In genomic region chr10:32049113-32049512, GRCh38 we compare ENCODE assay signal across 14 cellular contexts. TPM values are rescaled to one million over a fixed set of nuclear protein-coding genes. Genes with fewer than 3 reads are reported as not detected.
DNase-seq lines count a peak whose midpoint lies in the region; ATAC-seq, FAIRE-seq and TF ChIP-seq lines count a peak whose summit lies in the region.
"Had no signal": no experiment of that assay in that cellular context is flagged by ENCODE, and none has a peak within 500 bp of the region (broad histone marks: within the 10 kb centered on the region; RNA-seq: fewer than 3 reads in every experiment).

No MANE protein-coding gene starts in this region.

- CTCF ChIA-PET in HepG2 (lab: Yijun Ruan, JAX; ENCODE audit: low intra/inter-chr PET ratio, low total read pairs) = no interaction called here

- no peak overlapping the region for H4K8ac ChIP-seq in mesenchymal stem cell (ENCODE audit: low read length)

- H4K20me1 ChIP-seq in HepG2 (ENCODE audit: insufficient read depth, low read length) = peaks cover 92% of the 10 kb centered on the region

- H3K79me2 ChIP-seq in HepG2 (ENCODE audit: insufficient read depth, low read length) = peaks cover 100% of the 10 kb centered on the region

- no peak overlapping the region for H3K23ac ChIP-seq in mesenchymal stem cell (ENCODE audit: low read length in 2 of 2)

- no peak overlapping the region for H2BK12ac ChIP-seq in mesenchymal stem cell (ENCODE audit: low read length in 2 of 2)

- TF ChIP-seq CTCF in HepG2 (CRISPR knock-in tag; IDR thresholded peaks at IDR 0.05) (no peak), right lobe of liver (IDR thresholded peaks at IDR 0.05) (no peak), astrocyte of the spinal cord (IDR thresholded peaks at IDR 0.05; ENCODE audit: low read depth, low read length) (no peak)

- FAIRE-seq in HepG2 (lab: Jason Lieb, UNC) = no peak

- WGBS in HepG2 (ENCODE audit: low lambda C conversion rate) = 72% methylated on average over 4 of the region's 4 CpGs
- 66% methylated on average over 4 of the region's 4 CpGs for WGBS in right lobe of liver (ENCODE audit: insufficient coverage, low coverage, low lambda C conversion rate, missing lambda C conversion rate)
- WGBS in mesenchymal stem cell = 86% methylated on average over 1 of the region's 4 CpGs

- intact Hi-C loops in HepG2 (cut with micrococcal nuclease; ENCODE audit: unreplicated experiment) (loop anchor here (2.0 kb wide), 1 partner anchor 30 kb away; no protein-coding TSS in a partner anchor), right lobe of liver (cut with DNase I) (no loop called here)

- H3K14ac ChIP-seq in mesenchymal stem cell (ENCODE audit: low read length in 2 of 2) = no peak overlapping the region

- H4K91ac ChIP-seq in mesenchymal stem cell (ENCODE audit: low read length) = no peak overlapping the region

- DNase-seq in HepG2 (ENCODE audit: low spot score) = no peak
- DNase-seq in right lobe of liver = no peak
- peak; percentile 47 for DNase-seq in astrocyte of the spinal cord (ENCODE audit: low read depth, low spot score)
- DNase-seq in mesenchymal stem cell = no peak
- DNase-seq in NCI-H2196 treated with DMSO at 0.1 percent for 48 hours (lab: John Stamatoyannopoulos, UW; ENCODE audit: unreplicated experiment) = no peak
- DNase-seq in SIG-M5 treated with dmso at 0.1 percent for 504 hours (lab: John Stamatoyannopoulos, UW; ENCODE audit: unreplicated experiment) = no peak
- no peak for DNase-seq in stimulated activated CD4-positive, alpha-beta T cell treated with anti-CD3 and anti-CD28 coated beads, Interleukin-12 subunit alpha, Interleukin-12 subunit beta, amount 100 ng/mL, for 4 hours
- DNase-seq in stimulated activated naive CD4-positive, alpha-beta T cell treated with Interleukin-2 at 50 U/mL for 16 hours (lab: John Stamatoyannopoulos, UW) = no peak
- DNase-seq: activated B cell treated with CpG ODN at 0.5 μM for 24 hours, activated gamma-delta T cell, NCI-H1092, NCI-H526, SIG-M5 had no signal

- no peak overlapping the region for H2BK120ac ChIP-seq in mesenchymal stem cell (ENCODE audit: low read depth, low read length)

- POLR2A ChIA-PET in HepG2 (lab: Yijun Ruan, JAX) = no interaction called here

- H3K4me3 ChIP-seq in HepG2 (replicated peaks in 1 of 3; ENCODE audit: insufficient read depth in 1 of 3, low read depth in 2 of 3, low read length in 3 of 3) = no peak overlapping the region
- no peak overlapping the region for H3K4me3 ChIP-seq in right lobe of liver
- no peak overlapping the region for H3K4me3 ChIP-seq in astrocyte of the spinal cord (ENCODE audit: low read depth, low read length)
- no peak overlapping the region for H3K4me3 ChIP-seq in mesenchymal stem cell (ENCODE audit: insufficient read depth in 1 of 2, low read depth in 1 of 2, low read length in 2 of 2)
- H3K4me3 ChIP-seq: thoracic aorta had no signal

- BruUV-seq in HepG2 (replicated peaks; lab: Mats Ljungman, UMichigan) = no TSS peak

- H3K4me2 ChIP-seq in HepG2 (ENCODE audit: low read depth, low read length) (peak overlapping the region; percentile 75; the same call in 1 of the 2 replicates), mesenchymal stem cell (ENCODE audit: low read length, poor library complexity, severe bottlenecking) (no peak overlapping the region)

- no peaks in the 10 kb centered on the region for H3K27me3 ChIP-seq in HepG2 (ENCODE audit: control insufficient read depth in 1 of 2, insufficient read depth in 2 of 2, low read length in 2 of 2)
- H3K27me3 ChIP-seq in right lobe of liver = no peaks in the 10 kb centered on the region
- H3K27me3 ChIP-seq in mesenchymal stem cell (ENCODE audit: control insufficient read depth in 1 of 2, insufficient read depth in 1 of 2, low read length in 2 of 2) = no peaks in the 10 kb centered on the region

- no peak overlapping the region for H3K4ac ChIP-seq in mesenchymal stem cell (ENCODE audit: low read depth in 1 of 2, low read length in 2 of 2)

- H3K9ac ChIP-seq in HepG2 (ENCODE audit: insufficient read depth, low read depth, low read length) (no peak overlapping the region), mesenchymal stem cell (ENCODE audit: low read length) (no peak overlapping the region)

- H3K4me1 ChIP-seq in HepG2 (ENCODE audit: insufficient read depth, low read length) (peaks cover 76% of the 10 kb centered on the region), right lobe of liver (peaks cover 0 to 37% (median 5%) of the 10 kb centered on the region in 4 donors), mesenchymal stem cell (ENCODE audit: control insufficient read depth, insufficient read depth, low read depth, low read length) (peaks cover 5% of the 10 kb centered on the region)

- no peak overlapping the region for H2AK5ac ChIP-seq in mesenchymal stem cell (ENCODE audit: low read length, severe bottlenecking)

- H3K9me3 ChIP-seq in HepG2 (ENCODE audit: low read length) = no peaks in the 10 kb centered on the region
- no peaks in the 10 kb centered on the region for H3K9me3 ChIP-seq in right lobe of liver
- H3K9me3 ChIP-seq in mesenchymal stem cell (ENCODE audit: control insufficient read depth, low read length) = no peaks in the 10 kb centered on the region
- H3K9me3 ChIP-seq: thoracic aorta had no signal

- TF ChIP-seq POLR2A in HepG2 (IDR thresholded peaks at IDR 0.05; ENCODE audit: insufficient read depth in 1 of 2, low read depth in 2 of 2, low read length in 2 of 2) (no peak), right lobe of liver (IDR thresholded peaks at IDR 0.05) (no peak)

- H3K18ac ChIP-seq in mesenchymal stem cell (ENCODE audit: low read depth in 1 of 2, low read length in 2 of 2) = no peak overlapping the region

- ATAC-seq in HepG2 (no peak), right lobe of liver (no peak)

- H3K36me3 ChIP-seq in HepG2 (replicated peaks in 1 of 2; ENCODE audit: control insufficient read depth in 1 of 2, insufficient read depth in 2 of 2, low read length in 2 of 2) (peaks cover 16 to 58% of the 10 kb centered on the region in 2 experiments), right lobe of liver (peaks cover 0 to 16% (median 4%) of the 10 kb centered on the region in 4 donors), mesenchymal stem cell (ENCODE audit: control insufficient read depth in 1 of 2, insufficient read depth in 2 of 2, low read depth in 1 of 2, low read length in 2 of 2) (peaks cover 4 to 47% of the 10 kb centered on the region in 2 experiments)

- no peak overlapping the region for H3K27ac ChIP-seq in HepG2 (ENCODE audit: extremely low read length, insufficient read depth, low read length)
- H3K27ac ChIP-seq in right lobe of liver = no peak overlapping the region
- peak overlapping the region; percentile 48 for H3K27ac ChIP-seq in mesenchymal stem cell (ENCODE audit: low read length, poor library complexity, severe bottlenecking)
- H3K27ac ChIP-seq: thoracic aorta had no signal

- in situ Hi-C loops in HepG2 (cut with HindIII; ENCODE audit: extremely low pct_ligation_motif_present, low pct_unique_long_range_greater_than_20kb) (no loop called here), astrocyte of the spinal cord (cut with HindIII; ENCODE audit: low sequenced_read_pairs) (no loop called here)

- no peak for TF ChIP-seq RAD21 in HepG2 (CRISPR knock-in tag; IDR thresholded peaks at IDR 0.05)

- H2BK5ac ChIP-seq in mesenchymal stem cell (ENCODE audit: low read depth, low read length, poor library complexity, severe bottlenecking) = no peak overlapping the region

- no peak overlapping the region for H2BK15ac ChIP-seq in mesenchymal stem cell (ENCODE audit: low read depth, poor library complexity, severe bottlenecking)

- no peaks in the 10 kb centered on the region for H3K79me1 ChIP-seq in mesenchymal stem cell (replicated peaks; ENCODE audit: low read length, poor library complexity, severe bottlenecking)

- H2AFZ ChIP-seq in HepG2 (ENCODE audit: low read length) (no peak overlapping the region), mesenchymal stem cell (ENCODE audit: low read depth, low read length) (no peak overlapping the region)

- TF ChIP-seq EP300 in HepG2 (IDR thresholded peaks at IDR 0.05; ENCODE audit: low read depth in 2 of 2, low read length in 2 of 2) (no peak), HepG2 (CRISPR knock-in tag; IDR thresholded peaks at IDR 0.05; ENCODE audit: borderline replicate concordance) (no peak)

TF ChIP-seq in HepG2, 621 proteins besides CTCF, POLR2A, EP300 and RAD21 (continues in another document):
- TF ChIP-seq ZSCAN29 (CRISPR knock-in tag; conservative IDR thresholded peaks at IDR 0.05) (no peak), SIN3B (IDR thresholded peaks at IDR 0.05; ENCODE audit: low read length) (no peak), ZBTB7A (CRISPR knock-in tag; IDR thresholded peaks at IDR 0.05) (no peak), ZNF251 (CRISPR knock-in tag; IDR thresholded peaks at IDR 0.05) (no peak), DNMT1 (CRISPR knock-in tag; IDR thresholded peaks at IDR 0.05) (no peak), ZNF891 (CRISPR knock-in tag; IDR thresholded peaks at IDR 0.05) (no peak), HDAC2 (CRISPR knock-in tag; IDR thresholded peaks at IDR 0.05) (no peak), HOXA5 (CRISPR knock-in tag; IDR thresholded peaks at IDR 0.05) (no peak)

RNA-seq across cellular contexts. Expression of gene KIF5B, which starts 7.1 kb away (rescaled TPM):
- total RNA-seq in HepG2 (2016; rRNA removed; fragmentation: Illumina TruSeq; extraction: Trizol) = 133 and 183 TPM in 2 replicates
- total RNA-seq in HepG2 (2016; cell fraction: cytosol; rRNA removed; fragmentation: Illumina TruSeq; extraction: Trizol; ENCODE audit: low read depth) = 11.5 and 13.3 TPM in 2 replicates
- total RNA-seq in HepG2 (2016; cell fraction: insoluble cytoplasmic fraction; rRNA removed; fragmentation: Illumina TruSeq; extraction: Trizol) = 132 and 189 TPM in 2 replicates
- total RNA-seq in HepG2 (2016; cell fraction: membrane; rRNA removed; fragmentation: Illumina TruSeq; extraction: Trizol) = 48.9 and 50.9 TPM in 2 replicates
- total RNA-seq in HepG2 (2016; cell fraction: nucleus; rRNA removed; fragmentation: Illumina TruSeq; extraction: Trizol) = 95.3 and 101 TPM in 2 replicates
- 24.2 and 34.3 TPM in 2 replicates for polyA plus RNA-seq in HepG2 (2011; rRNA removed)
- polyA plus RNA-seq in HepG2 (2011; cell fraction: cytosol; rRNA removed) = 14.2 and 19.7 TPM in 2 replicates
- 12.9 and 14.3 TPM in 2 replicates for polyA plus RNA-seq in HepG2 (2011; cell fraction: nucleus; rRNA removed)
- 54.5 and 69.7 TPM in 2 replicates for polyA plus RNA-seq in HepG2 (2012)
- polyA plus RNA-seq in HepG2 (2016; cell fraction: cytosol; fragmentation: Illumina TruSeq; extraction: Trizol; ENCODE audit: low read depth) = 2.3 and 2.6 TPM in 2 replicates
- 124 and 134 TPM in 2 replicates for polyA plus RNA-seq in HepG2 (2016; cell fraction: insoluble cytoplasmic fraction; fragmentation: Illumina TruSeq; extraction: Trizol; ENCODE audit: low read depth)
- 13.6 and 14.9 TPM in 2 replicates for polyA plus RNA-seq in HepG2 (2016; cell fraction: membrane; fragmentation: Illumina TruSeq; extraction: Trizol; ENCODE audit: low read depth)
- 84.5 and 87.7 TPM in 2 replicates for polyA plus RNA-seq in HepG2 (2016; cell fraction: nucleus; fragmentation: Illumina TruSeq; extraction: Trizol; ENCODE audit: insufficient read depth, low read depth)
- polyA minus RNA-seq in HepG2 (2011; rRNA and poly(A)+ RNA removed; ENCODE audit: low replicate concordance) = 16.9 and 19.8 TPM in 2 replicates
- 67.3 and 71.1 TPM in 2 replicates for polyA minus RNA-seq in HepG2 (2011; cell fraction: cytosol; rRNA and poly(A)+ RNA removed)
- 84.4 and 86.4 TPM in 2 replicates for polyA minus RNA-seq in HepG2 (2011; cell fraction: nucleus; rRNA and poly(A)+ RNA removed)
- total RNA-seq in right lobe of liver = 10 to 100 TPM; 12.8 to 44.4 (median 23.3) TPM
- 87.3 TPM for polyA plus RNA-seq in mesenchymal stem cell (2013, experiment 1 of 2)
- 89.5 TPM for polyA plus RNA-seq in mesenchymal stem cell (2013, experiment 2 of 2)
